Comparison of ENCODE assay signal across 10 cellular contexts in genomic region chr1:147579532-147580199, GRCh38. TPM values are rescaled to one million over a fixed set of nuclear protein-coding genes. Genes with fewer than 3 reads are reported as not detected.
DNase-seq lines count a peak whose midpoint lies in the region; ATAC-seq and TF ChIP-seq lines count a peak whose summit lies in the region.
"Had no signal": no experiment of that assay in that cellular context is flagged by ENCODE, and none has a peak within 500 bp of the region (broad histone marks: within the 10 kb centered on the region; RNA-seq: fewer than 3 reads in every experiment).

No MANE protein-coding gene starts in this region.

- H3K56ac ChIP-seq in IMR-90 (ENCODE audit: extremely low read depth, insufficient read depth, low read length) = 0 out of 2 replicates have a peak overlapping the region, but pooled peaks have one; percentile 6

- no peaks in the 10 kb centered on the region for H4K20me1 ChIP-seq in IMR-90 (ENCODE audit: insufficient read depth, low read length)

- H3K27me3 ChIP-seq in CD8-positive, alpha-beta T cell (ENCODE audit: insufficient read depth, low read length) = peaks cover 7% of the 10 kb centered on the region
- H3K27me3 ChIP-seq in IMR-90 (ENCODE audit: control insufficient read depth, insufficient read depth, low read length) = 0 out of 2 replicates have a peak, but pooled peaks cover 1% of the 10 kb centered on the region

- peak overlapping the region; percentile 49 for H2BK5ac ChIP-seq in IMR-90 (ENCODE audit: low read depth, low read length, poor library complexity, severe bottlenecking)

- peak overlapping the region; percentile 43 for H2BK120ac ChIP-seq in IMR-90 (ENCODE audit: low read depth, low read length)

- no peak overlapping the region for H4K91ac ChIP-seq in IMR-90 (ENCODE audit: insufficient read depth, low read depth, low read length)

- H3K27ac ChIP-seq in CD8-positive, alpha-beta T cell (ENCODE audit: low read depth, low read length) = no peak overlapping the region
- peak overlapping the region; percentile 67; the same call in 1 of the 2 replicates for H3K27ac ChIP-seq in IMR-90 (ENCODE audit: insufficient read depth, low read length)

- WGBS in IMR-90 (ENCODE audit: extremely low coverage in 2 of 2, insufficient read length in 1 of 2), 2 experiments = 0% methylated on average over 1 of the region's 6 CpGs; no CpG with 5 or more reads in 1 of the 2 experiments

- 0 out of 4 replicates have a peak, but pooled peaks cover 0 to 3% of the 10 kb centered on the region in 2 experiments for H3K79me1 ChIP-seq in IMR-90 (ENCODE audit: low read depth in 1 of 2, low read length in 2 of 2)

- H3K27ac Mint-ChIP-seq in CD8-positive, alpha-beta T cell = peak overlapping the region; percentile 12
- H3K27ac Mint-ChIP-seq in naive thymus-derived CD8-positive, alpha-beta T cell = peak overlapping the region in 3 of 10 donors; percentile 41 to 78 (median 43)
- H3K27ac Mint-ChIP-seq: activated B cell treated with CpG ODN at 0.5 μM for 24 hours had no signal

- H4K8ac ChIP-seq in IMR-90 (ENCODE audit: low read depth in 2 of 2, low read length in 2 of 2) = peak overlapping the region in 1 of 2 experiments; percentile 1; a peak in 1 of 4 replicates

- TF ChIP-seq CTCF in CD8-positive, alpha-beta T cell (IDR thresholded peaks at IDR 0.05) = no peak
- TF ChIP-seq CTCF in IMR-90 (conservative IDR thresholded peaks at IDR 0.05; ENCODE audit: low read depth, low read length) (no peak), cardiac fibroblast (IDR thresholded peaks at IDR 0.05; ENCODE audit: low read depth, low read length) (no peak), GM13977 (IDR thresholded peaks at IDR 0.05; ENCODE audit: extremely low read depth, insufficient read depth, missing control alignments) (no peak)

- TF ChIP-seq RAD21 in IMR-90 (IDR thresholded peaks at IDR 0.05; ENCODE audit: low read length) = no peak

- H4K5ac ChIP-seq in IMR-90 (ENCODE audit: low read depth, low read length) = peak overlapping the region; percentile 46

- no peak for TF ChIP-seq POLR2A in IMR-90 (IDR thresholded peaks at IDR 0.05; ENCODE audit: low read depth, low read length)

- H3K4me3 ChIP-seq in CD8-positive, alpha-beta T cell (ENCODE audit: low read depth, low read length) = no peak overlapping the region
- H3K4me3 ChIP-seq in IMR-90 (ENCODE audit: insufficient read depth, low read depth, low read length) (no peak overlapping the region; the same call in 1 of the 2 replicates), cardiac fibroblast (replicated peaks in 1 of 2; ENCODE audit: low read depth in 2 of 2, low read length in 2 of 2) (no peak overlapping the region)

- H2AK5ac ChIP-seq in IMR-90 (ENCODE audit: low read depth, low read length) = no peak overlapping the region; the same call in 1 of the 2 replicates

- peak overlapping the region; percentile 69 for H2AFZ ChIP-seq in IMR-90 (replicated peaks; ENCODE audit: low read length, poor library complexity)

- H3K36me3 Mint-ChIP-seq in CD8-positive, alpha-beta T cell = no peaks in the 10 kb centered on the region
- H3K36me3 Mint-ChIP-seq in naive thymus-derived CD8-positive, alpha-beta T cell = peaks cover 0 to 13% (median 6%) of the 10 kb centered on the region in 3 donors

- H3K18ac ChIP-seq in IMR-90 (ENCODE audit: low read depth, low read length) = peak overlapping the region; percentile 39

- H3K4me2 ChIP-seq in IMR-90 (ENCODE audit: low read depth, low read length) = peak overlapping the region; percentile 81

- H3K4me1 ChIP-seq in CD8-positive, alpha-beta T cell (ENCODE audit: insufficient read depth, low read length) = peaks cover 24% of the 10 kb centered on the region
- H3K4me1 ChIP-seq in IMR-90 (ENCODE audit: control insufficient read depth, insufficient read depth, low read length) = peaks cover 6% of the 10 kb centered on the region

- peak overlapping the region; percentile 20 for H3K4me3 Mint-ChIP-seq in CD8-positive, alpha-beta T cell
- H3K4me3 Mint-ChIP-seq in naive thymus-derived CD8-positive, alpha-beta T cell = peak overlapping the region in 9 of 10 donors; percentile 34 to 74 (median 52)
- H3K4me3 Mint-ChIP-seq: activated B cell treated with CpG ODN at 0.5 μM for 24 hours had no signal

- H3K9ac ChIP-seq in IMR-90 (ENCODE audit: low read depth, low read length) = no peak overlapping the region

- H3K4me1 Mint-ChIP-seq in CD8-positive, alpha-beta T cell (ENCODE audit: low read depth) = peaks cover 26% of the 10 kb centered on the region
- H3K4me1 Mint-ChIP-seq in naive thymus-derived CD8-positive, alpha-beta T cell = peaks cover 18 to 47% (median 35%) of the 10 kb centered on the region in 4 donors

- no peak for DNase-seq in CD8-positive, alpha-beta T cell
- DNase-seq in IMR-90 (peak; percentile 80), cardiac fibroblast (ENCODE audit: low read depth in 2 of 2) (peak; percentile 5 to 48), GM13977 (ENCODE audit: low spot score) (no peak), cerebellar nuclear complex (lab: John Stamatoyannopoulos, UW) (no peak)
- DNase-seq in naive thymus-derived CD8-positive, alpha-beta T cell = no peak
- DNase-seq: activated B cell treated with CpG ODN at 0.5 μM for 24 hours, NCI-H774 had no signal

- H3K14ac ChIP-seq in IMR-90 (replicated peaks; ENCODE audit: low read depth, low read length) = peak overlapping the region; percentile 77; the same call in 1 of the 2 replicates

- no peaks in the 10 kb centered on the region for H3K9me1 ChIP-seq in IMR-90 (ENCODE audit: insufficient read depth, low read length)

- BruUV-seq in IMR-90 (replicated peaks; lab: Mats Ljungman, UMichigan) = no TSS peak

- no peaks in the 10 kb centered on the region for H3K9me3 ChIP-seq in CD8-positive, alpha-beta T cell (ENCODE audit: low read length)
- H3K9me3 ChIP-seq in IMR-90 (ENCODE audit: control insufficient read depth, insufficient read depth, low read length) = no peaks in the 10 kb centered on the region

- H3K36me3 ChIP-seq in CD8-positive, alpha-beta T cell (ENCODE audit: insufficient read depth, low read length) = no peaks in the 10 kb centered on the region
- H3K36me3 ChIP-seq in IMR-90 (ENCODE audit: control insufficient read depth, insufficient read depth, low read length) = no peaks in the 10 kb centered on the region

- no peak overlapping the region; the same call in 1 of the 2 replicates for H3K4ac ChIP-seq in IMR-90 (ENCODE audit: low read depth, low read length)

- H3K23ac ChIP-seq in IMR-90 (ENCODE audit: low read depth, low read length) = peak overlapping the region; percentile 11; the same call in 1 of the 2 replicates

- POLR2A ChIA-PET in CD8-positive, alpha-beta T cell (lab: Charles Lee) = no interaction called here
- POLR2A ChIA-PET in IMR-90 (lab: Charles Lee; ENCODE audit: unreplicated experiment) = no interaction called here
- POLR2A ChIA-PET in naive thymus-derived CD8-positive, alpha-beta T cell (lab: Charles Lee) = interaction anchor here (0.7 kb wide), 1 partner anchor 13 kb away, joined by 3 read pairs; no protein-coding TSS in a partner anchor

- dilution Hi-C loops in IMR-90 (cut with HindIII; ENCODE audit: low sequenced_read_pairs, unreplicated experiment) = no loop called here

- H3K27me3 Mint-ChIP-seq in CD8-positive, alpha-beta T cell (ENCODE audit: low read depth) = peaks cover 44% of the 10 kb centered on the region
- peaks cover 14 to 55% (median 24%) of the 10 kb centered on the region in 5 donors for H3K27me3 Mint-ChIP-seq in naive thymus-derived CD8-positive, alpha-beta T cell

- no peaks in the 10 kb centered on the region for H3K9me3 Mint-ChIP-seq in CD8-positive, alpha-beta T cell
- no peaks in the 10 kb centered on the region for H3K9me3 Mint-ChIP-seq in naive thymus-derived CD8-positive, alpha-beta T cell
- H3K9me3 Mint-ChIP-seq: activated B cell treated with CpG ODN at 0.5 μM for 24 hours had no signal

- ATAC-seq in CD8-positive, alpha-beta T cell = peak; percentile 62
- ATAC-seq in IMR-90 (ENCODE audit: low read depth) (peak; percentile 91), GM19397 (IDR thresholded peaks at IDR 0.05; ENCODE audit: unreplicated experiment) (no peak), HG03342 (IDR thresholded peaks at IDR 0.05; ENCODE audit: unreplicated experiment) (no peak)
- ATAC-seq in naive thymus-derived CD8-positive, alpha-beta T cell = no peak

- intact Hi-C loops in CD8-positive, alpha-beta T cell (cut with DNase I, micrococcal nuclease) = loop anchor here (2.0 to 5.0 kb wide), 3 partner anchors 19 to 37 kb away; partner anchors contain the start of gene BCL9 (in 1 of the 2)
- intact Hi-C loops in IMR-90 (cut with micrococcal nuclease) = loop anchor here (1.0 kb wide), 1 partner anchor 38 kb away; the partner anchor contains the start of gene BCL9

- H2BK15ac ChIP-seq in IMR-90 (ENCODE audit: low read depth, low read length) = peak overlapping the region; percentile 14; the same call in 1 of the 3 replicates

- in situ Hi-C loops in IMR-90 (cut with MboI; ENCODE audit: low sequenced_read_pairs) (no loop called here), GM13977 (cut with MboI; ENCODE audit: low pct_unique_long_range_greater_than_20kb, low sequenced_read_pairs, unreplicated experiment) (no loop called here)

- no peak overlapping the region for H2AK9ac ChIP-seq in IMR-90 (replicated peaks; ENCODE audit: low read depth, low read length, poor library complexity)

- CTCF ChIA-PET in CD8-positive, alpha-beta T cell (lab: Charles Lee) = no interaction called here
- CTCF ChIA-PET in IMR-90 (lab: Yijun Ruan, JAX) = no interaction called here

- H2BK20ac ChIP-seq in IMR-90 (ENCODE audit: low read depth, low read length) = peak overlapping the region; percentile 7; the same call in 1 of the 2 replicates

TF ChIP-seq in IMR-90, 13 proteins besides CTCF, POLR2A, EP300 and RAD21 (continues in another document):
- TF ChIP-seq USF2 (IDR thresholded peaks at IDR 0.05; ENCODE audit: low read depth, low read length) (peak; percentile 78), CHD1 (IDR thresholded peaks at IDR 0.05; ENCODE audit: low read depth, low read length) (no peak), CEBPB (IDR thresholded peaks at IDR 0.05; ENCODE audit: low read depth, low read length) (no peak), MAZ (IDR thresholded peaks at IDR 0.05; ENCODE audit: borderline replicate concordance, low read depth, low read length) (no peak), SMC3 (IDR thresholded peaks at IDR 0.05; ENCODE audit: low read depth, low read length) (no peak)

RNA-seq across cellular contexts. Expression of gene BCL9, which starts 38.4 kb away (rescaled TPM):
- 10 to 100 TPM in 1 of 2 experiments, 1 to 10 TPM in 1; 7.8 to 10.2 TPM for total RNA-seq in CD8-positive, alpha-beta T cell
- total RNA-seq in IMR-90 (2012; rRNA removed) = 3.6 and 5.0 TPM in 2 replicates
- 10.5 and 12.4 TPM in 2 replicates for polyA plus RNA-seq in IMR-90 (2012; rRNA removed)
- polyA plus RNA-seq in IMR-90 (2012; cell fraction: cytosol; rRNA removed) = 4.2 and 9.7 TPM in 2 replicates
- polyA plus RNA-seq in IMR-90 (2012; cell fraction: nucleus; rRNA removed; ENCODE audit: low replicate concordance) = 9.2 and 12.4 TPM in 2 replicates
- total RNA-seq in naive thymus-derived CD8-positive, alpha-beta T cell = 10 to 100 TPM; 15.9 to 20.4 TPM
- polyA plus RNA-seq in naive thymus-derived CD8-positive, alpha-beta T cell = 1 to 10 TPM; 2.9 to 8.9 (median 8.5) TPM

Comparison
In these comparisons a context has a peak if more than half of its experiments do, and no peak if none do; other contexts are left out.
1. ATAC-seq: peak in CD8-positive, alpha-beta T cell (single experiment) and IMR-90 (single experiment); none in naive thymus-derived CD8-positive, alpha-beta T cell (0 of 2), GM19397 (single experiment) and HG03342 (single experiment).
2. DNase-seq: peak in IMR-90 (single experiment) and cardiac fibroblast (2 of 2); none in CD8-positive, alpha-beta T cell (0 of 7), naive thymus-derived CD8-positive, alpha-beta T cell (0 of 10), GM13977 (single experiment) and cerebellar nuclear complex (0 of 2).